ENCODE assay signal across 34 cellular contexts in the genomic region with DNA sequence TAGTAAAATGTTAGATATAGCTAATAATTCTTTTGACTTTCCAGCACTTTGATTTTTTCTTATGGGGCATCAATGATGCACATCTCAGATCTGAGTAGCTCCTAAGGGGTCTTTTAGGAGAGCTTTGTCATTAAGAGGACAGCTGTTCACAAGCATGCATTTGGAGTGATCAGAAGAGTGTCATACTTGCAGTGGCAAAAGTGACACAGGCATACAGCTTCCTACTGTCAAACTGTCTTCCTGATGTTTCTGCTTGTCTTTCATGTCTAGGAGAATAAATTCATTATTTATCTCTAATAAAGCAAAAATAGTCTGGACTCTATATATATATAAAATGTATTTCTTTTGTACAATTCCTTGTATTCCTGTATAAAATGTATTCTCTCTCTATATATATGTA.
"Had no signal": no experiment of that assay in that cellular context is flagged by ENCODE, and none has a peak within 500 bp of the region (broad histone marks: within the 10 kb centered on the region; RNA-seq: fewer than 3 reads in every experiment).

No MANE protein-coding gene starts in this region.

- DNase-seq: Karpas-422, Kasumi-1, MG63, MM.1S, MV-4-11, NCI-H1048, NCI-H1092, NCI-H1092 treated with DMSO at 0.1 percent for 48 hours, NCI-H1105, NCI-H1105 treated with DMSO at 0.1 percent for 48 hours, NCI-H1417, NCI-H1417 treated with DMSO at 0.1 percent for 48 hours, NCI-H1436, NCI-H1436 treated with DMSO at 0.1 percent for 48 hours, NCI-H146, NCI-H1694, NCI-H1694 treated with DMSO at 0.1 percent for 48 hours, NCI-H187, NCI-H187 treated with DMSO at 0.1 percent for 48 hours, NCI-H1930, NCI-H2029, NCI-H2029 treated with DMSO at 0.1 percent for 48 hours, NCI-H2081, NCI-H2081 treated with DMSO at 0.1 percent for 48 hours, NCI-H2107, NCI-H2171, NCI-H2171 treated with DMSO at 0.1 percent for 48 hours, NCI-H2227 treated with DMSO at 0.1 percent for 48 hours, NCI-H226, NCI-H345, NCI-H446, NCI-H446 treated with DMSO at 0.1 percent for 48 hours, NCI-H510A had no signal

- H3K4me2 ChIP-seq: KMS-11 had no signal

- H3K4me3 ChIP-seq: MG63 had no signal

- H3K36me3 ChIP-seq: MG63 had no signal

- H3K9ac ChIP-seq: KMS-11 had no signal

- H3K27ac ChIP-seq: KMS-11 had no signal

- H3K9me3 ChIP-seq: MG63 had no signal
